ENCODE assay signal across 11 cellular contexts in genomic region chr1:160515908-160516307, GRCh38. TPM values are rescaled to one million over a fixed set of nuclear protein-coding genes. Genes with fewer than 3 reads are reported as not detected.
DNase-seq lines count a peak whose midpoint lies in the region; ATAC-seq lines count a peak whose summit lies in the region.
"Not testable (repeated sequence)": the region's sequence is repeated elsewhere in the genome, so short reads cannot be mapped to it uniquely, and the experiment has no call there.
"Had no signal": no experiment of that assay in that cellular context is flagged by ENCODE, and none has a peak within 500 bp of the region (broad histone marks: within the 10 kb centered on the region; RNA-seq: fewer than 3 reads in every experiment).

No MANE protein-coding gene starts in this region.

- peaks cover 3 to 24% (median 7%) of the 10 kb centered on the region in 7 donors for H3K9me3 Mint-ChIP-seq in CD4-positive, CD25-positive, alpha-beta regulatory T cell
- not testable (repeated sequence) for H3K9me3 Mint-ChIP-seq in IgD-negative memory B cell; memory B cell; stimulated activated memory B cell treated with anti-CD40 and anti-IgM and Interleukin-4, amounts not matched to agents 10 μg/mL and 1 μg/mL and 100 μg/mL, for 72 hours
- peaks cover 29% of the 10 kb centered on the region for H3K9me3 Mint-ChIP-seq in activated CD4-positive, alpha-beta memory T cell treated with anti-CD3 and anti-CD28 coated beads for 36 hours
- peaks cover 39% of the 10 kb centered on the region for H3K9me3 Mint-ChIP-seq in activated T-helper 1 cell treated with anti-CD3 and anti-CD28 coated beads, Interleukin-12 subunit alpha, Interleukin-12 subunit beta, Interleukin-2, Interleukin-4 antibody, amounts not matched to agents 30 ng/mL and 10 ng/mL and 1 ng/mL, durations not matched to agents 14 hours and 24 hours and 36 hours
- H3K9me3 Mint-ChIP-seq in activated naive CD8-positive, alpha-beta T cell treated with anti-CD3 and anti-CD28 coated beads, Interleukin-2, amount 10 ng/mL, durations not matched to agents 7 days and 5 days: peaks cover 28% of the 10 kb centered on the region

- H3K4me3 ChIP-seq in CD4-positive, CD25-positive, alpha-beta regulatory T cell (ENCODE audit: low read depth, low read length): peak overlapping the region; percentile 55

- H3K4me3 Mint-ChIP-seq in CD4-positive, CD25-positive, alpha-beta regulatory T cell: peak overlapping the region; percentile 27 to 84 (median 71)
- H3K4me3 Mint-ChIP-seq in IgD-negative memory B cell (peak overlapping the region; percentile 33 to 76 (median 52)), T-helper 17 cell (peak overlapping the region; percentile 83), memory B cell (peak overlapping the region; percentile 75)
- peak overlapping the region; percentile 48 for H3K4me3 Mint-ChIP-seq in activated CD4-positive, alpha-beta memory T cell treated with anti-CD3 and anti-CD28 coated beads for 36 hours
- peak overlapping the region; percentile 20 for H3K4me3 Mint-ChIP-seq in activated T-helper 1 cell treated with anti-CD3 and anti-CD28 coated beads, Interleukin-12 subunit alpha, Interleukin-12 subunit beta, Interleukin-2, Interleukin-4 antibody, amounts not matched to agents 30 ng/mL and 10 ng/mL and 1 ng/mL, durations not matched to agents 14 hours and 24 hours and 36 hours
- H3K4me3 Mint-ChIP-seq in activated naive CD8-positive, alpha-beta T cell treated with anti-CD3 and anti-CD28 coated beads, Interleukin-2, amount 10 ng/mL, durations not matched to agents 7 days and 5 days: peak overlapping the region; percentile 21
- peak overlapping the region; percentile 53 for H3K4me3 Mint-ChIP-seq in stimulated activated memory B cell treated with anti-CD40 and anti-IgM and Interleukin-4, amounts not matched to agents 10 μg/mL and 1 μg/mL and 100 μg/mL, for 72 hours

- H3K27ac ChIP-seq in CD4-positive, CD25-positive, alpha-beta regulatory T cell (ENCODE audit: insufficient read depth, low read length, poor library complexity, severe bottlenecking): not testable (repeated sequence)

- CTCF ChIA-PET in activated CD4-positive, alpha-beta memory T cell treated with anti-CD3 and anti-CD28 coated beads for 36 hours (lab: Charles Lee): interaction anchor here (1.2 kb wide), 1 partner anchor 90 kb away, joined by 3 read pairs; no protein-coding TSS in a partner anchor

- peaks cover 51 to 94% (median 83%) of the 10 kb centered on the region in 4 donors for H3K4me1 Mint-ChIP-seq in CD4-positive, CD25-positive, alpha-beta regulatory T cell
- peaks cover 65 to 77% (median 76%) of the 10 kb centered on the region in 3 donors for H3K4me1 Mint-ChIP-seq in IgD-negative memory B cell
- H3K4me1 Mint-ChIP-seq in T-helper 17 cell: peaks cover 57% of the 10 kb centered on the region
- peaks cover 95% of the 10 kb centered on the region for H3K4me1 Mint-ChIP-seq in activated CD4-positive, alpha-beta memory T cell treated with anti-CD3 and anti-CD28 coated beads for 36 hours (ENCODE audit: low read depth)
- H3K4me1 Mint-ChIP-seq in activated T-helper 1 cell treated with anti-CD3 and anti-CD28 coated beads, Interleukin-12 subunit alpha, Interleukin-12 subunit beta, Interleukin-2, Interleukin-4 antibody, amounts not matched to agents 30 ng/mL and 10 ng/mL and 1 ng/mL, durations not matched to agents 14 hours and 24 hours and 36 hours (ENCODE audit: low read depth): peaks cover 75% of the 10 kb centered on the region
- H3K4me1 Mint-ChIP-seq in activated naive CD8-positive, alpha-beta T cell treated with anti-CD3 and anti-CD28 coated beads, Interleukin-2, amount 10 ng/mL, durations not matched to agents 7 days and 5 days: peaks cover 62% of the 10 kb centered on the region
- H3K4me1 Mint-ChIP-seq in memory B cell: peaks cover 68% of the 10 kb centered on the region
- peaks cover 76% of the 10 kb centered on the region for H3K4me1 Mint-ChIP-seq in stimulated activated memory B cell treated with anti-CD40 and anti-IgM and Interleukin-4, amounts not matched to agents 10 μg/mL and 1 μg/mL and 100 μg/mL, for 72 hours

- ATAC-seq in CD4-positive, CD25-positive, alpha-beta regulatory T cell (ENCODE audit: low read depth in 2 of 2); T-helper 17 cell; activated naive CD8-positive, alpha-beta T cell treated with anti-CD3 and anti-CD28 coated beads, Interleukin-2, amount 10 ng/mL, durations not matched to agents 7 days and 5 days (ENCODE audit: low read depth); memory B cell (ENCODE audit: low read depth); stimulated activated memory B cell treated with anti-CD40 and anti-IgM and Interleukin-4, amounts not matched to agents 10 μg/mL and 1 μg/mL and 100 μg/mL, for 72 hours: not testable (repeated sequence)

- not testable (repeated sequence) for DNase-seq in CD4-positive, CD25-positive, alpha-beta regulatory T cell; T-helper 17 cell; activated CD4-positive, alpha-beta memory T cell treated with anti-CD3 and anti-CD28 coated beads for 36 hours; activated T-helper 1 cell treated with anti-CD3 and anti-CD28 coated beads, Interleukin-12 subunit alpha, Interleukin-12 subunit beta, Interleukin-2, Interleukin-4 antibody, amounts not matched to agents 30 ng/mL and 10 ng/mL and 1 ng/mL, durations not matched to agents 14 hours and 24 hours and 36 hours (ENCODE audit: low spot score); activated naive CD8-positive, alpha-beta T cell treated with anti-CD3 and anti-CD28 coated beads, Interleukin-2, amount 10 ng/mL, durations not matched to agents 7 days and 5 days; memory B cell (ENCODE audit: low spot score in 2 of 2)

- peak overlapping the region; percentile 54 to 90 (median 68) for H3K27ac Mint-ChIP-seq in CD4-positive, CD25-positive, alpha-beta regulatory T cell
- H3K27ac Mint-ChIP-seq in IgD-negative memory B cell (peak overlapping the region; percentile 2 to 49 (median 8)), T-helper 17 cell (peak overlapping the region; percentile 82), memory B cell (peak overlapping the region; percentile 69)
- H3K27ac Mint-ChIP-seq in activated CD4-positive, alpha-beta memory T cell treated with anti-CD3 and anti-CD28 coated beads for 36 hours: peak overlapping the region; percentile 77
- peak overlapping the region; percentile 32 for H3K27ac Mint-ChIP-seq in activated T-helper 1 cell treated with anti-CD3 and anti-CD28 coated beads, Interleukin-12 subunit alpha, Interleukin-12 subunit beta, Interleukin-2, Interleukin-4 antibody, amounts not matched to agents 30 ng/mL and 10 ng/mL and 1 ng/mL, durations not matched to agents 14 hours and 24 hours and 36 hours
- H3K27ac Mint-ChIP-seq in activated naive CD8-positive, alpha-beta T cell treated with anti-CD3 and anti-CD28 coated beads, Interleukin-2, amount 10 ng/mL, durations not matched to agents 7 days and 5 days: peak overlapping the region; percentile 40
- H3K27ac Mint-ChIP-seq in stimulated activated memory B cell treated with anti-CD40 and anti-IgM and Interleukin-4, amounts not matched to agents 10 μg/mL and 1 μg/mL and 100 μg/mL, for 72 hours: peak overlapping the region; percentile 69

- not testable (repeated sequence) for H3K27me3 ChIP-seq in CD4-positive, CD25-positive, alpha-beta regulatory T cell (ENCODE audit: control insufficient read depth, insufficient read depth, low read length)

- peaks cover 33% of the 10 kb centered on the region for H3K36me3 ChIP-seq in CD4-positive, CD25-positive, alpha-beta regulatory T cell (ENCODE audit: control insufficient read depth, insufficient read depth, low read length)

- H3K36me3 Mint-ChIP-seq in CD4-positive, CD25-positive, alpha-beta regulatory T cell: peaks cover 41% of the 10 kb centered on the region
- H3K36me3 Mint-ChIP-seq in IgD-negative memory B cell: peaks cover 20% of the 10 kb centered on the region
- H3K36me3 Mint-ChIP-seq in T-helper 17 cell (ENCODE audit: low read depth): not testable (repeated sequence)
- H3K36me3 Mint-ChIP-seq in activated CD4-positive, alpha-beta memory T cell treated with anti-CD3 and anti-CD28 coated beads for 36 hours: peaks cover 57% of the 10 kb centered on the region
- peaks cover 56% of the 10 kb centered on the region for H3K36me3 Mint-ChIP-seq in activated T-helper 1 cell treated with anti-CD3 and anti-CD28 coated beads, Interleukin-12 subunit alpha, Interleukin-12 subunit beta, Interleukin-2, Interleukin-4 antibody, amounts not matched to agents 30 ng/mL and 10 ng/mL and 1 ng/mL, durations not matched to agents 14 hours and 24 hours and 36 hours (ENCODE audit: low read depth)
- H3K36me3 Mint-ChIP-seq in activated naive CD8-positive, alpha-beta T cell treated with anti-CD3 and anti-CD28 coated beads, Interleukin-2, amount 10 ng/mL, durations not matched to agents 7 days and 5 days: peaks cover 68% of the 10 kb centered on the region
- peaks cover 51% of the 10 kb centered on the region for H3K36me3 Mint-ChIP-seq in memory B cell
- peaks cover 72% of the 10 kb centered on the region for H3K36me3 Mint-ChIP-seq in stimulated activated memory B cell treated with anti-CD40 and anti-IgM and Interleukin-4, amounts not matched to agents 10 μg/mL and 1 μg/mL and 100 μg/mL, for 72 hours

- peaks cover 39% of the 10 kb centered on the region for H3K4me1 ChIP-seq in CD4-positive, CD25-positive, alpha-beta regulatory T cell (ENCODE audit: control insufficient read depth, insufficient read depth, low read length, poor library complexity, severe bottlenecking)

- POLR2A ChIA-PET in activated CD4-positive, alpha-beta memory T cell treated with anti-CD3 and anti-CD28 coated beads for 36 hours (lab: Charles Lee); activated naive CD8-positive, alpha-beta T cell treated with anti-CD3 and anti-CD28 coated beads, Interleukin-2, amount 10 ng/mL, durations not matched to agents 7 days and 5 days (lab: Charles Lee): not testable (repeated sequence)

- peaks cover 6 to 11% of the 10 kb centered on the region in 2 experiments for H3K9me3 ChIP-seq in CD4-positive, CD25-positive, alpha-beta regulatory T cell (ENCODE audit: control insufficient read depth in 2 of 2, low read length in 2 of 2)
- not testable (repeated sequence) for H3K9me3 ChIP-seq in T-helper 17 cell (ENCODE audit: control insufficient read depth, low read length, poor library complexity, severe bottlenecking)

- not testable (repeated sequence) for H3K27me3 Mint-ChIP-seq in CD4-positive, CD25-positive, alpha-beta regulatory T cell; IgD-negative memory B cell; T-helper 17 cell; activated CD4-positive, alpha-beta memory T cell treated with anti-CD3 and anti-CD28 coated beads for 36 hours; activated T-helper 1 cell treated with anti-CD3 and anti-CD28 coated beads, Interleukin-12 subunit alpha, Interleukin-12 subunit beta, Interleukin-2, Interleukin-4 antibody, amounts not matched to agents 30 ng/mL and 10 ng/mL and 1 ng/mL, durations not matched to agents 14 hours and 24 hours and 36 hours (ENCODE audit: insufficient read depth); activated naive CD8-positive, alpha-beta T cell treated with anti-CD3 and anti-CD28 coated beads, Interleukin-2, amount 10 ng/mL, durations not matched to agents 7 days and 5 days; memory B cell; stimulated activated memory B cell treated with anti-CD40 and anti-IgM and Interleukin-4, amounts not matched to agents 10 μg/mL and 1 μg/mL and 100 μg/mL, for 72 hours

- intact Hi-C loops in activated CD4-positive, alpha-beta memory T cell treated with anti-CD3 and anti-CD28 coated beads for 36 hours (cut with micrococcal nuclease); activated T-helper 1 cell treated with anti-CD3 and anti-CD28 coated beads, Interleukin-12 subunit alpha, Interleukin-12 subunit beta, Interleukin-2, Interleukin-4 antibody, amounts not matched to agents 30 ng/mL and 10 ng/mL and 1 ng/mL, durations not matched to agents 14 hours and 24 hours and 36 hours (cut with micrococcal nuclease): not testable (repeated sequence)

RNA-seq across cellular contexts. Expression of gene SLAMF6, which starts 7.1 kb away (rescaled TPM):
- total RNA-seq in CD4-positive, CD25-positive, alpha-beta regulatory T cell: 60.0 TPM
- 100 to 1,000 TPM; 122 to 163 (median 141) TPM for polyA plus RNA-seq in CD4-positive, CD25-positive, alpha-beta regulatory T cell
- 109 TPM for polyA plus RNA-seq in IgD-negative memory B cell
- total RNA-seq in T-helper 17 cell: 10 to 100 TPM; 24.8 to 38.0 TPM
- 10 to 100 TPM; 38.3 to 40.9 TPM for total RNA-seq in activated CD4-positive, alpha-beta memory T cell treated with anti-CD3 and anti-CD28 coated beads for 36 hours
- 46.8 and 50.1 TPM in 2 replicates for total RNA-seq in activated T-helper 1 cell treated with anti-CD3 and anti-CD28 coated beads, Interleukin-12 subunit alpha, Interleukin-12 subunit beta, Interleukin-2, Interleukin-4 antibody, amounts not matched to agents 30 ng/mL and 10 ng/mL and 1 ng/mL, durations not matched to agents 14 hours and 24 hours and 36 hours
- total RNA-seq in activated naive CD8-positive, alpha-beta T cell treated with anti-CD3 and anti-CD28 coated beads, Interleukin-2, amount 10 ng/mL, durations not matched to agents 7 days and 5 days: 10 to 100 TPM; 43.0 to 48.1 TPM
- total RNA-seq: HT1080, PC-3 had no signal
- polyA plus RNA-seq: AG04450 had no signal

Comparison
In these comparisons a context has a peak if more than half of its experiments do, and no peak if none do; other contexts are left out.
1. H3K27ac Mint-ChIP-seq: peak in every context shown above with its lines; median percentile 82 in T-helper 17 cell; 77 in activated CD4-positive, alpha-beta memory T cell treated with anti-CD3 and anti-CD28 coated beads for 36 hours; 69 in memory B cell; 69 in stimulated activated memory B cell treated with anti-CD40 and anti-IgM and Interleukin-4, amounts not matched to agents 10 μg/mL and 1 μg/mL and 100 μg/mL, for 72 hours; 68 in CD4-positive, CD25-positive, alpha-beta regulatory T cell; 40 in activated naive CD8-positive, alpha-beta T cell treated with anti-CD3 and anti-CD28 coated beads, Interleukin-2, amount 10 ng/mL, durations not matched to agents 7 days and 5 days; 32 in activated T-helper 1 cell treated with anti-CD3 and anti-CD28 coated beads, Interleukin-12 subunit alpha, Interleukin-12 subunit beta, Interleukin-2, Interleukin-4 antibody, amounts not matched to agents 30 ng/mL and 10 ng/mL and 1 ng/mL, durations not matched to agents 14 hours and 24 hours and 36 hours; 8 in IgD-negative memory B cell.
2. H3K4me3 Mint-ChIP-seq: peak in every context shown above with its lines; median percentile 83 in T-helper 17 cell; 75 in memory B cell; 71 in CD4-positive, CD25-positive, alpha-beta regulatory T cell; 53 in stimulated activated memory B cell treated with anti-CD40 and anti-IgM and Interleukin-4, amounts not matched to agents 10 μg/mL and 1 μg/mL and 100 μg/mL, for 72 hours; 52 in IgD-negative memory B cell; 48 in activated CD4-positive, alpha-beta memory T cell treated with anti-CD3 and anti-CD28 coated beads for 36 hours; 21 in activated naive CD8-positive, alpha-beta T cell treated with anti-CD3 and anti-CD28 coated beads, Interleukin-2, amount 10 ng/mL, durations not matched to agents 7 days and 5 days; 20 in activated T-helper 1 cell treated with anti-CD3 and anti-CD28 coated beads, Interleukin-12 subunit alpha, Interleukin-12 subunit beta, Interleukin-2, Interleukin-4 antibody, amounts not matched to agents 30 ng/mL and 10 ng/mL and 1 ng/mL, durations not matched to agents 14 hours and 24 hours and 36 hours.